Comparison of ENCODE assay signal across 18 cellular contexts in the genomic region with DNA sequence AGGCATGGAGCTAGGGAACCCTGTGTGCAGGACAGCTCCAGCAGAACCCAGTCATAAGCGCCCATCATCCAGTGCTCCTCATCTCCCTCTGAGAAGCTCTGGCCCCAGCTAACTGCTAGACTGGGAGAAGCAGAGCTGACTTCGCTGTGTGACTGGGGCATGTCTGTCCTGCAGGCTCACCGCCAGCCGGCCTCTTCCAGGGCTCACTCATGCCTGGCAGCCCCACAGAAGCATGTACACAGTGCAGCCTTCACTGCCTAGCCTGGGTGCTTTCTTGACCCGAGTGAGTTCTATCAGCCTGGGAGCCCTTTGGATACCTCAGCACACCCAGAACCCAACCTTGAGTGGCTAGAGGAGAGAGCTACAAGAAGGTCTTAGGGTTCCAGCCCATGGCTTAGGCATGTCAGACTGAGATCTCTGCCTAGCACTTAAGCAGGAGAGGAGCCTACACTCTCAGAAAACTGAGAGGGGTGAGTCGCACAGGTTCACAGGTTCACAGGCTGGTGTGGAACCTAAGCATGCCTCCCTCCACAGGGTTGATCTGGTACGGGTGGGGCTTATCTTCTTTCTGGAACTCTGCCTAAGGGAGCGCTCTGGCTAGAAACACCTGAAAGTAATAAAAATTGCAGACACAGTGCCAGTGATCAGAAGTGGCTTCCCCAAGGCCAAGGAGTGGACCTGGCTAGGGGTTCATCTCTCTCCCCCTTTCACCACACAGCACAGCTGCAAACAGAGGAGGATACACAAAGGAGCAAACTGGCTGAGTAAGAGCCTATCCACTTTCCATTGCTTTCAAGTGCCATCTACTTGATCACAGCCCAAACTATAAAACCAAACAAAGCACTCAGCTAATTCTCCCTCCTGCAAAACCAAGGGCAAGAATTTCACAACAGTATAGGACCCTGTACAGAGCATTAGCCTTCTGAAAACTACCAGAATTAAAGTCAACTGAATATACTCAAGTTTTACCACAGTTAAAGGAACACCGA.
A peak's percentile ranks its signal among the peaks of the same experiment; 100 is the strongest.
DNase-seq lines count a peak whose midpoint lies in the region; ATAC-seq and TF ChIP-seq lines count a peak whose summit lies in the region.
"Had no signal": no experiment of that assay in that cellular context is flagged by ENCODE, and none has a peak within 500 bp of the region (broad histone marks: within the 10 kb centered on the region; RNA-seq: fewer than 3 reads in every experiment).

No MANE protein-coding gene starts in this region.

- CTCF ChIA-PET in CD8-positive, alpha-beta T cell (lab: Charles Lee): no interaction called here

- H3K4me1 ChIP-seq in Peyer's patch: no peaks in the 10 kb centered on the region
- no peaks in the 10 kb centered on the region for H3K4me1 ChIP-seq in CD8-positive, alpha-beta T cell (ENCODE audit: insufficient read depth, low read length)
- H3K4me1 ChIP-seq: HAP-1 had no signal

- no peak overlapping the region for H3K4me3 Mint-ChIP-seq in CD8-positive, alpha-beta T cell
- H3K4me3 Mint-ChIP-seq: activated CD8-positive, alpha-beta T cell treated with anti-CD3 and anti-CD28 coated beads for 36 hours; activated T-cell treated with anti-CD3 and anti-CD28 coated beads, Interleukin-2, amount 50 U/mL, for 24 hours; CD4-positive, CD25-positive, alpha-beta regulatory T cell; stimulated activated naive CD8-positive, alpha-beta T cell treated with anti-CD3 and anti-CD28 coated beads, Interleukin-15, Interleukin-2, amounts not matched to agents 100 ng/mL and 50 ng/mL, for 24 hours had no signal

- no peaks in the 10 kb centered on the region for H3K36me3 Mint-ChIP-seq in CD8-positive, alpha-beta T cell
- H3K36me3 Mint-ChIP-seq: CD4-positive, CD25-positive, alpha-beta regulatory T cell had no signal

- H3K27ac ChIP-seq in Peyer's patch: peak overlapping the region in 3 of 4 donors; percentile 26 to 84 (median 75)
- H3K27ac ChIP-seq in CD8-positive, alpha-beta T cell (ENCODE audit: low read depth, low read length): no peak overlapping the region

- TF ChIP-seq POLR2A in Peyer's patch (IDR thresholded peaks at IDR 0.05): no peak

- ATAC-seq in HG03469 (IDR thresholded peaks at IDR 0.05; ENCODE audit: unreplicated experiment): no peak
- ATAC-seq in CD8-positive, alpha-beta T cell: no peak
- no peak for ATAC-seq in HG03175 (IDR thresholded peaks at IDR 0.05; ENCODE audit: unreplicated experiment)
- ATAC-seq: activated CD8-positive, alpha-beta T cell treated with anti-CD3 and anti-CD28 coated beads for 36 hours had no signal

- H3K9me3 Mint-ChIP-seq in CD8-positive, alpha-beta T cell: no peaks in the 10 kb centered on the region
- H3K9me3 Mint-ChIP-seq: stimulated activated naive CD8-positive, alpha-beta T cell treated with anti-CD3 and anti-CD28 coated beads, Interleukin-15, Interleukin-2, amounts not matched to agents 100 ng/mL and 50 ng/mL, for 24 hours had no signal

- no peak for TF ChIP-seq CTCF in Peyer's patch (IDR thresholded peaks at IDR 0.05)
- no peak for TF ChIP-seq CTCF in CD8-positive, alpha-beta T cell (IDR thresholded peaks at IDR 0.05)

- H3K27me3 ChIP-seq in Peyer's patch: no peaks in the 10 kb centered on the region
- no peaks in the 10 kb centered on the region for H3K27me3 ChIP-seq in CD8-positive, alpha-beta T cell (ENCODE audit: insufficient read depth, low read length)

- H3K27me3 Mint-ChIP-seq in CD8-positive, alpha-beta T cell (ENCODE audit: low read depth): peaks cover 6% of the 10 kb centered on the region
- H3K27me3 Mint-ChIP-seq: activated T-cell treated with anti-CD3 and anti-CD28 coated beads, Interleukin-2, amount 50 U/mL, for 24 hours; CD4-positive, CD25-positive, alpha-beta regulatory T cell had no signal

- H3K36me3 ChIP-seq in Peyer's patch: no peaks in the 10 kb centered on the region
- H3K36me3 ChIP-seq in CD8-positive, alpha-beta T cell (ENCODE audit: insufficient read depth, low read length): no peaks in the 10 kb centered on the region
- H3K36me3 ChIP-seq: HAP-1 had no signal

- H3K4me1 Mint-ChIP-seq in CD8-positive, alpha-beta T cell (ENCODE audit: low read depth): no peaks in the 10 kb centered on the region
- H3K4me1 Mint-ChIP-seq: CD4-positive, CD25-positive, alpha-beta regulatory T cell had no signal

- no peak overlapping the region for H3K27ac Mint-ChIP-seq in CD8-positive, alpha-beta T cell
- H3K27ac Mint-ChIP-seq: activated CD8-positive, alpha-beta T cell treated with anti-CD3 and anti-CD28 coated beads for 36 hours; activated T-cell treated with anti-CD3 and anti-CD28 coated beads, Interleukin-2, amount 50 U/mL, for 24 hours; CD4-positive, CD25-positive, alpha-beta regulatory T cell; stimulated activated naive CD8-positive, alpha-beta T cell treated with anti-CD3 and anti-CD28 coated beads, Interleukin-15, Interleukin-2, amounts not matched to agents 100 ng/mL and 50 ng/mL, for 24 hours had no signal

- DNase-seq in DMS153 treated with DMSO at 0.1 percent for 48 hours (lab: John Stamatoyannopoulos, UW; ENCODE audit: unreplicated experiment): peak; percentile 30
- peak; percentile 60 for DNase-seq in NCI-H128 (lab: John Stamatoyannopoulos, UW; ENCODE audit: unreplicated experiment)
- DNase-seq in Peyer's patch: peak in 2 of 3 donors; percentile 63
- DNase-seq in mesenteric fat pad (ENCODE audit: low spot score): peak; percentile 85
- DNase-seq in COR-L47 (lab: John Stamatoyannopoulos, UW): no peak
- no peak for DNase-seq in CD8-positive, alpha-beta T cell
- DNase-seq: activated CD8-positive, alpha-beta T cell treated with anti-CD3 and anti-CD28 coated beads for 36 hours; activated naive CD4-positive, alpha-beta T cell treated with anti-CD3 and anti-CD28 coated beads, Interleukin-2, amount 50 U/mL, for 16 hours; activated T-cell treated with anti-CD3 and anti-CD28 coated beads, Interleukin-2, amount 50 U/mL, for 24 hours; CD4-positive, CD25-positive, alpha-beta regulatory T cell; hypothalamus; kidney glomerular epithelial cell; stimulated activated CD4-positive, alpha-beta T cell treated with anti-CD3 and anti-CD28 coated beads, Interleukin-15, amount 100 ng/mL, for 24 hours; T-helper 2 cell had no signal

- POLR2A ChIA-PET in CD8-positive, alpha-beta T cell (lab: Charles Lee): no interaction called here

- H3K9me3 ChIP-seq in Peyer's patch: no peaks in the 10 kb centered on the region
- no peaks in the 10 kb centered on the region for H3K9me3 ChIP-seq in CD8-positive, alpha-beta T cell (ENCODE audit: low read length)
- H3K9me3 ChIP-seq: HAP-1 had no signal

- H3K4me3 ChIP-seq in Peyer's patch: peak overlapping the region in 1 of 4 donors; percentile 22
- H3K4me3 ChIP-seq in CD8-positive, alpha-beta T cell (ENCODE audit: low read depth, low read length): no peak overlapping the region
- H3K4me3 ChIP-seq: HAP-1 had no signal

- intact Hi-C loops in CD8-positive, alpha-beta T cell (cut with DNase I, micrococcal nuclease): no loop called here

Comparison
In these comparisons a context has a peak if more than half of its experiments do, and no peak if none do; other contexts are left out.
1. DNase-seq: peak in DMS153 treated with DMSO at 0.1 percent for 48 hours (single experiment), NCI-H128 (single experiment), Peyer's patch (2 of 3) and mesenteric fat pad (single experiment); none in COR-L47 (single experiment) and CD8-positive, alpha-beta T cell (0 of 7).